In the genomic region with DNA sequence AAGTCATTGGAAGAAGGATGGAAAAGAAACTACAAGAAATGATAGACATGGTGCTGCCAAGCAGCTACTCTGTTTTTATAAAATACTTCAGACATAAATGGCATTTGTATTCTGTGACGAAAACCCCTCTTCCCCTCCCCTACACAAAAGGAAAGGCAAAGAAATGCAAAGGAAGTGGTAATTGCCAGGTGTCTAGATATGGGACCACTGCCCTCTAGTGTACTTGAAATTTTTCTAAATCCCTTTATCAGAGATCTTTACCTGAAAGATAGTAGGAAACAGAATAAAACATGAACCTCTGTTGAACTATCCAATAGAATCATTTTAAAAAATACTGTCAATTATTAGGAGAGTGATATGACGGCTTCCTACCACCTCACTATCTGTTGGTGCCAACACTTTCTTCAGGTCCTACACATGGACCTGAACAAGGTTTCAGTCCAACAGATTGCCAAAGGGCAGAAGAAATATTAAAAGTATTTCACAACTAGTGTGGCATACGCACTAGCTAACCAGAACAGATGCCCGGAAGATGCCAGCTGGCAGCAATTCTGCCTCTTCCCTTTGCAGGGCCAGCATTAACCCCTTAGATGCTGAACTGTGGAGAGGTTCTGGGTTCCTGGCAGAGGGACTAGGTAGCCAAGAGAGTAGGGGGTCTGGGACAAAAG, we compare ENCODE assay signal across 9 cellular contexts.
DNase-seq lines count a peak whose midpoint lies in the region; ATAC-seq, FAIRE-seq and TF ChIP-seq lines count a peak whose summit lies in the region.
"Had no signal": no experiment of that assay in that cellular context is flagged by ENCODE, and none has a peak within 500 bp of the region (broad histone marks: within the 10 kb centered on the region; RNA-seq: fewer than 3 reads in every experiment).

No MANE protein-coding gene starts in this region.

- H3K9me3 Mint-ChIP-seq in naive B cell = peaks cover 0 to 2% (median 0%) of the 10 kb centered on the region in 7 donors

- peak; percentile 83 for ATAC-seq in HG03159 (IDR thresholded peaks at IDR 0.05; ENCODE audit: unreplicated experiment)
- ATAC-seq in naive B cell (ENCODE audit: low read depth in 2 of 2) = peak; percentile 52 to 53
- ATAC-seq: left colon had no signal

- H3K4me2 ChIP-seq in H1 (ENCODE audit: insufficient read depth in 1 of 2, low read depth in 2 of 2, low read length in 2 of 2) = no peak overlapping the region

- POLR2A ChIA-PET in H1 (lab: Charles Lee; ENCODE audit: partially characterized antibody) = no interaction called here

- no peak overlapping the region for H2BK15ac ChIP-seq in H1 (ENCODE audit: low read length)

- H2BK5ac ChIP-seq in H1 (ENCODE audit: low read depth, low read length) = no peak overlapping the region

- TF ChIP-seq RAD21 in H1 (IDR thresholded peaks at IDR 0.05 in 1 of 2, conservative IDR thresholded peaks at IDR 0.05 in 1 of 2; ENCODE audit: low read depth in 2 of 2, low read length in 2 of 2) = peak; percentile 57 to 64

- H4K8ac ChIP-seq in H1 (ENCODE audit: extremely low read depth, insufficient read depth, low read length) = no peak overlapping the region

- H3K27me3 Mint-ChIP-seq in naive B cell = peaks cover 9 to 12% (median 12%) of the 10 kb centered on the region in 3 donors

- no peak overlapping the region for H2AK5ac ChIP-seq in H1 (ENCODE audit: low read depth, low read length)

- CTCF ChIA-PET in H1 (lab: Charles Lee; ENCODE audit: partially characterized antibody) = interaction anchor here (0.5 to 2.4 kb wide), 13 partner anchors 10 to 335 kb away, joined by 3 to 6 read pairs (median 3); no protein-coding TSS in a partner anchor

- TF ChIP-seq EP300 in H1 (IDR thresholded peaks at IDR 0.05; ENCODE audit: borderline replicate concordance in 1 of 2, low read depth in 2 of 2, low read length in 2 of 2) = no peak

- H2AFZ ChIP-seq in H1 (ENCODE audit: low read length) = no peak overlapping the region

- TF ChIP-seq POLR2A in H1 (IDR thresholded peaks at IDR 0.05; ENCODE audit: control extremely low read depth in 1 of 2, low read depth in 2 of 2, low read length in 2 of 2) = no peak

- no peaks in the 10 kb centered on the region for H3K27me3 ChIP-seq in H1 (replicated peaks in 1 of 4; ENCODE audit: control insufficient read depth in 3 of 4, extremely low read depth in 1 of 4, insufficient read depth in 3 of 4, low read length in 3 of 4)

- no peak overlapping the region for H2BK120ac ChIP-seq in H1 (replicated peaks; ENCODE audit: low read depth, low read length)

- TF ChIP-seq CTCF in AG10803 (conservative IDR thresholded peaks at IDR 0.05; ENCODE audit: low read length) (peak; percentile 43), H1 (IDR thresholded peaks at IDR 0.05; ENCODE audit: control extremely low read depth in 1 of 3, insufficient read depth in 1 of 3, low read depth in 1 of 3, low read length in 3 of 3) (peak in 1 of 3 experiments; percentile 26; a peak in 2 of 4 replicates)

- H3K4me1 ChIP-seq in H1 (replicated peaks in 1 of 4; ENCODE audit: control insufficient read depth in 3 of 4, insufficient read depth in 4 of 4, low read length in 3 of 4) = no peaks in the 10 kb centered on the region

- H3K18ac ChIP-seq in H1 (ENCODE audit: extremely low read depth, low read length) = no peak overlapping the region

- no peak overlapping the region for H3K14ac ChIP-seq in H1 (ENCODE audit: insufficient read length)

- FAIRE-seq in GM18507 (lab: Jason Lieb, UNC) (peak; percentile 73), H1 (lab: Jason Lieb, UNC) (no peak)

- no peak overlapping the region for H4K5ac ChIP-seq in H1 (ENCODE audit: insufficient read length, low read depth, low read length)

- no peak overlapping the region for H3K27ac ChIP-seq in H1 (ENCODE audit: low read depth, low read length)

- no peaks in the 10 kb centered on the region for H3K9me3 ChIP-seq in H1 (ENCODE audit: insufficient read depth in 2 of 2, low read depth in 1 of 2, low read length in 1 of 2)

- no peak overlapping the region for H3K4ac ChIP-seq in H1 (replicated peaks; ENCODE audit: insufficient read length, low read depth, low read length)

- H2BK12ac ChIP-seq in H1 (ENCODE audit: low read depth, low read length) = no peak overlapping the region

- no peak overlapping the region for H3K56ac ChIP-seq in H1 (replicated peaks; ENCODE audit: insufficient read length, low read depth, low read length)

- H3K79me2 ChIP-seq in H1 (ENCODE audit: control insufficient read depth in 1 of 2, insufficient read depth in 2 of 2, low read length in 2 of 2) = no peaks in the 10 kb centered on the region

- peak overlapping the region in 2 of 8 donors; percentile 15 to 31 for H3K4me3 Mint-ChIP-seq in naive B cell

- H3K36me3 ChIP-seq in H1 (ENCODE audit: control insufficient read depth in 2 of 4, insufficient read depth in 4 of 4, low read length in 3 of 4) = no peaks in the 10 kb centered on the region

- no peak overlapping the region for H3K23ac ChIP-seq in H1 (ENCODE audit: insufficient read length)

- 76% methylated on average over 4 of the region's 4 CpGs; no CpG with 5 or more reads in 1 of the 2 experiments for WGBS in H1 (ENCODE audit: extremely low coverage in 1 of 2, insufficient coverage in 1 of 2, insufficient read length in 1 of 2, insufficient replicate concordance in 2 of 2, low coverage in 1 of 2, low lambda C conversion rate in 2 of 2, missing lambda C conversion rate in 1 of 2), 2 experiments

- H3K4me1 Mint-ChIP-seq in naive B cell = peaks cover 0 to 9% (median 5%) of the 10 kb centered on the region in 3 donors

- H3K4me3 ChIP-seq in AG10803 (ENCODE audit: low read length) (no peak overlapping the region), H1 (ENCODE audit: extremely low read depth in 1 of 4, insufficient read depth in 2 of 4, low read depth in 3 of 4, low read length in 4 of 4) (no peak overlapping the region)

- no peak overlapping the region for H4K91ac ChIP-seq in H1 (replicated peaks; ENCODE audit: insufficient read length, low read length)

- DNase-seq in AG10803 (ENCODE audit: low read depth) (peak; percentile 60), GM18507 (ENCODE audit: extremely low spot score, insufficient read length, low read depth) (peak; percentile 18), OCI-M1 (lab: John Stamatoyannopoulos, UW) (peak; percentile 0), H1 (ENCODE audit: low read depth in 1 of 2, low spot score in 2 of 2) (no peak), naive B cell (peak; percentile 2), dedifferentiated amniotic fluid mesenchymal stem cell (ENCODE audit: extremely low spot score) (no peak), NCI-H1436 (lab: John Stamatoyannopoulos, UW) (no peak)

- no peak overlapping the region for H3K27ac Mint-ChIP-seq in naive B cell

- H4K20me1 ChIP-seq in H1 (replicated peaks in 1 of 2; ENCODE audit: control insufficient read depth in 1 of 2, insufficient read depth in 2 of 2, low read length in 2 of 2) = no peaks in the 10 kb centered on the region

- H3K23me2 ChIP-seq in H1 (ENCODE audit: low read depth, low read length) = no peaks in the 10 kb centered on the region

- no peak overlapping the region for H3K9ac ChIP-seq in H1 (replicated peaks in 1 of 4; ENCODE audit: extremely low read depth in 1 of 4, low read depth in 3 of 4, low read length in 3 of 4)

- H2BK20ac ChIP-seq in H1 (ENCODE audit: low read length) = no peak overlapping the region; the same call in 1 of the 2 replicates

- H3K79me1 ChIP-seq in H1 (ENCODE audit: low read depth, low read length) = no peaks in the 10 kb centered on the region

- no peaks in the 10 kb centered on the region for H3K36me3 Mint-ChIP-seq in naive B cell

TF ChIP-seq in H1, 55 proteins besides CTCF, POLR2A, EP300 and RAD21:
- TF ChIP-seq TAF1 (IDR thresholded peaks at IDR 0.05; ENCODE audit: low read depth, low read length) = no peak
- TF ChIP-seq SRF (IDR thresholded peaks at IDR 0.05; ENCODE audit: low read depth, low read length) = no peak
- TF ChIP-seq BACH1 (IDR thresholded peaks at IDR 0.05; ENCODE audit: low read length) = no peak
- TF ChIP-seq TCF12 (IDR thresholded peaks at IDR 0.05; ENCODE audit: low read depth, low read length) = no peak
- TF ChIP-seq, protein P1, sequence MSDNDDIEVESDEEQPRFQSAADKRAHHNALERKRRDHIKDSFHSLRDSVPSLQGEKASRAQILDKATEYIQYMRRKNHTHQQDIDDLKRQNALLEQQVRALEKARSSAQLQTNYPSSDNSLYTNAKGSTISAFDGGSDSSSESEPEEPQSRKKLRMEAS (IDR thresholded peaks at IDR 0.05) = no peak
- no peak for TF ChIP-seq MAFK (IDR thresholded peaks at IDR 0.05; ENCODE audit: low read depth, low read length)
- no peak for TF ChIP-seq CHD2 (IDR thresholded peaks at IDR 0.05; ENCODE audit: low read length)
- TF ChIP-seq ASH2L (IDR thresholded peaks at IDR 0.05; ENCODE audit: low read length) = no peak
- TF ChIP-seq BRCA1 (IDR thresholded peaks at IDR 0.05; ENCODE audit: low read depth, low read length) = no peak
- TF ChIP-seq HDAC6 (IDR thresholded peaks at IDR 0.05; ENCODE audit: low read depth, low read length) = no peak

Comparison
In these comparisons a context has a peak if more than half of its experiments do, and no peak if none do; other contexts are left out.
1. DNase-seq: peak in AG10803 (single experiment), GM18507 (single experiment), OCI-M1 (single experiment) and naive B cell (single experiment); none in H1 (0 of 2), dedifferentiated amniotic fluid mesenchymal stem cell (single experiment) and NCI-H1436 (single experiment).